Comparison of ENCODE assay signal across 15 cellular contexts in the genomic region with DNA sequence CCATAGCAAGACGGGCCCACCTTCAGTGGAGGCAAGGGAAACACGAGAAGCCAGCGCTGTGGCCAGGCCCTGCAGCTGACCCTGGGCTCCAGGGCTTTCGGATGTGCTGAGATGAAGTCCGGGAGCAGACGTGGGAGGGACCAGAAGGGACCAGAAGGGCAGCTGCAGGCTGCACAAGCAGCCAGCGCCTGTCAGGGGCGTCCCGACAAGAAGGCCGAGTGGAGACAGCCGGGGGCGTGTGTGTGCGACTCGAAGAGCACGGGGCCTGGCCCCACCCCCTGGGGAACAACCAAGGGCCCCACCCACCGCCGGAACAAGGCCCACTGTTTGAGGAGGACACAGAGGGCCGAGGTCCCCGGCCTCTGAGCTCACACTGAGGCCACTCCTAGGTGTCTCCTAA.
"Had no signal": no experiment of that assay in that cellular context is flagged by ENCODE, and none has a peak within 500 bp of the region (broad histone marks: within the 10 kb centered on the region; RNA-seq: fewer than 3 reads in every experiment).

No MANE protein-coding gene starts in this region.

- H3K4me3 ChIP-seq: adrenal gland, body of pancreas, skin epidermis, transverse colon had no signal

- H3K9me3 Mint-ChIP-seq: activated CD8-positive, alpha-beta T cell treated with anti-CD3 and anti-CD28 coated beads for 36 hours; activated naive CD4-positive, alpha-beta T cell treated with anti-CD3 and anti-CD28 coated beads for 36 hours; activated T-helper 1 cell treated with anti-CD3 and anti-CD28 coated beads, Interleukin-12 subunit alpha, Interleukin-12 subunit beta, Interleukin-2, Interleukin-4 antibody, amounts not matched to agents 30 ng/mL and 10 ng/mL and 1 ng/mL, durations not matched to agents 14 hours and 24 hours and 36 hours; immature natural killer cell; memory B cell; neural crest cell had no signal

- H3K27me3 Mint-ChIP-seq: activated CD8-positive, alpha-beta T cell treated with anti-CD3 and anti-CD28 coated beads for 36 hours; memory B cell had no signal

- H3K9me3 ChIP-seq: adrenal gland, body of pancreas, transverse colon had no signal

- H3K27ac Mint-ChIP-seq: activated naive CD4-positive, alpha-beta T cell treated with anti-CD3 and anti-CD28 coated beads for 36 hours had no signal

- H3K27me3 ChIP-seq: adrenal gland, body of pancreas, transverse colon had no signal

- H3K4me1 ChIP-seq: adrenal gland, body of pancreas, transverse colon had no signal

- DNase-seq: activated CD4-positive, alpha-beta T cell treated with anti-CD3 and anti-CD28 coated beads for 1 hour; activated CD8-positive, alpha-beta memory T cell treated with anti-CD3 and anti-CD28 coated beads, Interleukin-2, amount 50 U/mL, for 4 hours; activated CD8-positive, alpha-beta T cell treated with anti-CD3 and anti-CD28 coated beads for 36 hours; activated naive CD4-positive, alpha-beta T cell treated with anti-CD3 and anti-CD28 coated beads for 36 hours; adrenal gland; body of pancreas; erythroblast; immature natural killer cell; SW 1271; T1000; transverse colon had no signal

- H3K4me1 Mint-ChIP-seq: immature natural killer cell, memory B cell, neural crest cell had no signal

- ATAC-seq: activated CD8-positive, alpha-beta T cell treated with anti-CD3 and anti-CD28 coated beads for 36 hours; body of pancreas had no signal

- H3K27ac ChIP-seq: adrenal gland, body of pancreas, skin epidermis, transverse colon had no signal

- H3K4me3 Mint-ChIP-seq: activated CD8-positive, alpha-beta T cell treated with anti-CD3 and anti-CD28 coated beads for 36 hours; activated naive CD4-positive, alpha-beta T cell treated with anti-CD3 and anti-CD28 coated beads for 36 hours; activated T-helper 1 cell treated with anti-CD3 and anti-CD28 coated beads, Interleukin-12 subunit alpha, Interleukin-12 subunit beta, Interleukin-2, Interleukin-4 antibody, amounts not matched to agents 30 ng/mL and 10 ng/mL and 1 ng/mL, durations not matched to agents 14 hours and 24 hours and 36 hours; immature natural killer cell; memory B cell; neural crest cell had no signal
